ENCODE assay signal across 9 cellular contexts in genomic region chr7:91852263-91852741, GRCh38. TPM values are rescaled to one million over a fixed set of nuclear protein-coding genes. Genes with fewer than 3 reads are reported as not detected.
DNase-seq lines count a peak whose midpoint lies in the region; ATAC-seq, FAIRE-seq and TF ChIP-seq lines count a peak whose summit lies in the region.
"Had no signal": no experiment of that assay in that cellular context is flagged by ENCODE, and none has a peak within 500 bp of the region (broad histone marks: within the 10 kb centered on the region; RNA-seq: fewer than 3 reads in every experiment).

No MANE protein-coding gene starts in this region.

- peaks cover 3 to 4% of the 10 kb centered on the region in 2 donors for H3K9me3 Mint-ChIP-seq in activated T-cell treated with anti-CD3 and anti-CD28 coated beads, Interleukin-2, amount 50 U/mL, for 72 hours
- H3K9me3 Mint-ChIP-seq in activated T-cell treated with anti-CD3 and anti-CD28 coated beads, Interleukin-2, amount 50 U/mL, for 4 hours, result peaks cover 18% of the 10 kb centered on the region
- peaks cover 4% of the 10 kb centered on the region for H3K9me3 Mint-ChIP-seq in astrocyte (ENCODE audit: unreplicated experiment)
- H3K9me3 Mint-ChIP-seq in type B pancreatic cell, result peaks cover 12% of the 10 kb centered on the region

- no peak overlapping the region for H3K14ac ChIP-seq in IMR-90 (replicated peaks; ENCODE audit: low read depth, low read length)

- no peaks in the 10 kb centered on the region for H3K79me2 ChIP-seq in astrocyte (ENCODE audit: insufficient read depth, low read length)

- no peaks in the 10 kb centered on the region for H3K27me3 Mint-ChIP-seq in activated T-cell treated with anti-CD3 and anti-CD28 coated beads, Interleukin-2, amount 50 U/mL, for 72 hours (ENCODE audit: low read depth)
- no peaks in the 10 kb centered on the region for H3K27me3 Mint-ChIP-seq in activated T-cell treated with anti-CD3 and anti-CD28 coated beads, Interleukin-2, amount 50 U/mL, for 4 hours (ENCODE audit: low read depth)
- H3K27me3 Mint-ChIP-seq in astrocyte (ENCODE audit: low read depth, unreplicated experiment) (no peaks in the 10 kb centered on the region), type B pancreatic cell (no peaks in the 10 kb centered on the region)

- H4K20me1 ChIP-seq in IMR-90 (ENCODE audit: insufficient read depth, low read length) (no peaks in the 10 kb centered on the region), astrocyte (ENCODE audit: insufficient read depth, low read length) (no peaks in the 10 kb centered on the region)

- no peak overlapping the region for H3K18ac ChIP-seq in IMR-90 (ENCODE audit: low read depth, low read length)

- H2AFZ ChIP-seq in IMR-90 (replicated peaks; ENCODE audit: low read length, poor library complexity) (no peak overlapping the region), astrocyte (ENCODE audit: low read depth, low read length) (no peak overlapping the region)

- no peak overlapping the region for H3K23ac ChIP-seq in IMR-90 (ENCODE audit: low read depth, low read length)

- H3K4ac ChIP-seq in IMR-90 (ENCODE audit: low read depth, low read length), result no peak overlapping the region

- no peak for TF ChIP-seq RAD21 in IMR-90 (IDR thresholded peaks at IDR 0.05; ENCODE audit: low read length)

- TF ChIP-seq POLR2A in IMR-90 (IDR thresholded peaks at IDR 0.05; ENCODE audit: low read depth, low read length), result no peak

- no peak overlapping the region for H3K27ac ChIP-seq in IMR-90 (ENCODE audit: insufficient read depth, low read length)
- H3K27ac ChIP-seq in astrocyte (ENCODE audit: low read depth, low read length), result no peak overlapping the region
- H3K27ac ChIP-seq: neutrophil had no signal

- CTCF ChIA-PET in IMR-90 (lab: Yijun Ruan, JAX), result interaction anchor here (0.5 to 0.7 kb wide), 2 partner anchors 22 to 43 kb away, joined by 3 to 6 read pairs; no protein-coding TSS in a partner anchor

- TF ChIP-seq CTCF in IMR-90 (conservative IDR thresholded peaks at IDR 0.05; ENCODE audit: low read depth, low read length) (peak; percentile 22; the same call in 1 of the 2 replicates), astrocyte (IDR thresholded peaks at IDR 0.05; ENCODE audit: insufficient read depth, low read depth, low read length) (peak; percentile 8), type B pancreatic cell (conservative IDR thresholded peaks at IDR 0.05) (peak; percentile 16)

- H3K36me3 ChIP-seq in IMR-90 (ENCODE audit: control insufficient read depth, insufficient read depth, low read length) (no peaks in the 10 kb centered on the region), astrocyte (ENCODE audit: insufficient read depth, low read length) (no peaks in the 10 kb centered on the region)
- H3K36me3 ChIP-seq: neutrophil had no signal

- no peak overlapping the region for H2AK9ac ChIP-seq in IMR-90 (replicated peaks; ENCODE audit: low read depth, low read length, poor library complexity)

- FAIRE-seq in astrocyte (lab: Jason Lieb, UNC), result no peak

- no peak overlapping the region for H3K4me2 ChIP-seq in IMR-90 (ENCODE audit: low read depth, low read length)
- H3K4me2 ChIP-seq in astrocyte (ENCODE audit: low read length), result no peak overlapping the region

- no peak overlapping the region for H2BK5ac ChIP-seq in IMR-90 (ENCODE audit: low read depth, low read length, poor library complexity, severe bottlenecking)

- in situ Hi-C loops in IMR-90 (cut with MboI; ENCODE audit: low sequenced_read_pairs), result no loop called here

- dilution Hi-C loops in IMR-90 (cut with HindIII; ENCODE audit: low sequenced_read_pairs, unreplicated experiment), result no loop called here

- H3K4me1 Mint-ChIP-seq in activated T-cell treated with anti-CD3 and anti-CD28 coated beads, Interleukin-2, amount 50 U/mL, for 72 hours (ENCODE audit: low read depth), result no peaks in the 10 kb centered on the region
- H3K4me1 Mint-ChIP-seq in activated T-cell treated with anti-CD3 and anti-CD28 coated beads, Interleukin-2, amount 50 U/mL, for 4 hours (ENCODE audit: low read depth), result no peaks in the 10 kb centered on the region
- H3K4me1 Mint-ChIP-seq in astrocyte (ENCODE audit: low read depth, unreplicated experiment), result peaks cover 18% of the 10 kb centered on the region
- peaks cover 9% of the 10 kb centered on the region for H3K4me1 Mint-ChIP-seq in type B pancreatic cell (ENCODE audit: unreplicated experiment)

- ATAC-seq in activated T-cell treated with anti-CD3 and anti-CD28 coated beads, Interleukin-2, amount 50 U/mL, for 72 hours (replicated peaks in 1 of 2), result peak; percentile 34 to 50
- no peak for ATAC-seq in activated T-cell treated with anti-CD3 and anti-CD28 coated beads, Interleukin-2, amount 50 U/mL, for 4 hours
- ATAC-seq in IMR-90 (ENCODE audit: low read depth), result peak; percentile 17; the same call in 1 of the 2 replicates

- H2AK5ac ChIP-seq in IMR-90 (ENCODE audit: low read depth, low read length), result no peak overlapping the region

- no peak overlapping the region for H3K27ac Mint-ChIP-seq in activated T-cell treated with anti-CD3 and anti-CD28 coated beads, Interleukin-2, amount 50 U/mL, for 72 hours
- H3K27ac Mint-ChIP-seq in astrocyte (ENCODE audit: unreplicated experiment) (no peak overlapping the region), type B pancreatic cell (no peak overlapping the region)

- H3K27me3 ChIP-seq in IMR-90 (ENCODE audit: control insufficient read depth, insufficient read depth, low read length) (no peaks in the 10 kb centered on the region), astrocyte (ENCODE audit: insufficient read depth, low read length) (no peaks in the 10 kb centered on the region)
- H3K27me3 ChIP-seq: neutrophil had no signal

- no peak overlapping the region for H3K4me3 Mint-ChIP-seq in activated T-cell treated with anti-CD3 and anti-CD28 coated beads, Interleukin-2, amount 50 U/mL, for 72 hours
- no peak overlapping the region for H3K4me3 Mint-ChIP-seq in activated T-cell treated with anti-CD3 and anti-CD28 coated beads, Interleukin-2, amount 50 U/mL, for 4 hours
- H3K4me3 Mint-ChIP-seq in astrocyte (ENCODE audit: unreplicated experiment) (no peak overlapping the region), type B pancreatic cell (no peak overlapping the region)

- no peak overlapping the region for H2BK120ac ChIP-seq in IMR-90 (ENCODE audit: low read depth, low read length)

- intact Hi-C loops in IMR-90 (cut with micrococcal nuclease), result no loop called here

- no peak overlapping the region for H2BK20ac ChIP-seq in IMR-90 (ENCODE audit: low read depth, low read length)

- no peak for DNase-seq in activated T-cell treated with anti-CD3 and anti-CD28 coated beads, Interleukin-2, amount 50 U/mL, for 72 hours
- no peak for DNase-seq in activated T-cell treated with anti-CD3 and anti-CD28 coated beads, Interleukin-2, amount 50 U/mL, for 4 hours
- DNase-seq in IMR-90 (peak; percentile 12), astrocyte (ENCODE audit: low read depth) (no peak), type B pancreatic cell (ENCODE audit: extremely low spot score, unreplicated experiment) (no peak), middle frontal gyrus (ENCODE audit: extremely low spot score, low spot score) (no peak), NCI-H1694 treated with DMSO at 0.1 percent for 48 hours (lab: John Stamatoyannopoulos, UW) (no peak)
- DNase-seq in activated effector memory CD4-positive, alpha-beta T cell treated with Interleukin-2 at 50 U/mL for 16 hours, result no peak

- H3K36me3 Mint-ChIP-seq in activated T-cell treated with anti-CD3 and anti-CD28 coated beads, Interleukin-2, amount 50 U/mL, for 72 hours (ENCODE audit: insufficient read depth in 2 of 2), result peaks cover 6 to 14% of the 10 kb centered on the region in 2 donors
- peaks cover 22% of the 10 kb centered on the region for H3K36me3 Mint-ChIP-seq in activated T-cell treated with anti-CD3 and anti-CD28 coated beads, Interleukin-2, amount 50 U/mL, for 4 hours (ENCODE audit: insufficient read depth)
- H3K36me3 Mint-ChIP-seq in astrocyte (ENCODE audit: low read depth, unreplicated experiment) (peaks cover 7% of the 10 kb centered on the region), type B pancreatic cell (peaks cover 15% of the 10 kb centered on the region)

- no peak overlapping the region for H4K91ac ChIP-seq in IMR-90 (ENCODE audit: insufficient read depth, low read depth, low read length)

- BruUV-seq in IMR-90 (replicated peaks; lab: Mats Ljungman, UMichigan), result no TSS peak

- H4K8ac ChIP-seq in IMR-90 (ENCODE audit: low read depth in 2 of 2, low read length in 2 of 2), result no peak overlapping the region

- no peak overlapping the region for H3K9ac ChIP-seq in IMR-90 (ENCODE audit: low read depth, low read length)
- H3K9ac ChIP-seq in astrocyte (ENCODE audit: low read length), result no peak overlapping the region

- H2BK15ac ChIP-seq in IMR-90 (ENCODE audit: low read depth, low read length), result no peak overlapping the region

- H3K9me1 ChIP-seq in IMR-90 (ENCODE audit: insufficient read depth, low read length), result no peaks in the 10 kb centered on the region; the same call in 1 of the 2 replicates

- POLR2A ChIA-PET in IMR-90 (lab: Charles Lee; ENCODE audit: unreplicated experiment), result no interaction called here

- H3K79me1 ChIP-seq in IMR-90 (ENCODE audit: low read depth in 1 of 2, low read length in 2 of 2), result peaks cover 5 to 6% of the 10 kb centered on the region in 2 experiments; a peak in 3 of 4 replicates

- H3K9me3 ChIP-seq in IMR-90 (ENCODE audit: control insufficient read depth, insufficient read depth, low read length) (no peaks in the 10 kb centered on the region), astrocyte (ENCODE audit: insufficient read depth, low read depth, low read length) (no peaks in the 10 kb centered on the region)
- H3K9me3 ChIP-seq: neutrophil had no signal

- no peak overlapping the region for H4K5ac ChIP-seq in IMR-90 (ENCODE audit: low read depth, low read length)

- H3K4me1 ChIP-seq in IMR-90 (ENCODE audit: control insufficient read depth, insufficient read depth, low read length) (peaks cover 2% of the 10 kb centered on the region; the same call in 1 of the 2 replicates), astrocyte (ENCODE audit: insufficient read depth, low read length) (peaks cover 10% of the 10 kb centered on the region)

- H3K4me3 ChIP-seq in IMR-90 (ENCODE audit: insufficient read depth, low read depth, low read length), result no peak overlapping the region
- no peak overlapping the region for H3K4me3 ChIP-seq in astrocyte (ENCODE audit: insufficient read depth, low read depth, low read length)

- H3K56ac ChIP-seq in IMR-90 (ENCODE audit: extremely low read depth, insufficient read depth, low read length), result no peak overlapping the region

TF ChIP-seq in IMR-90, 13 proteins besides CTCF, POLR2A, EP300 and RAD21 (continues in another document):
- no peak for TF ChIP-seq MAFK (IDR thresholded peaks at IDR 0.05; ENCODE audit: low read depth, low read length)
- no peak for TF ChIP-seq MAZ (IDR thresholded peaks at IDR 0.05; ENCODE audit: borderline replicate concordance, low read depth, low read length)

RNA-seq across cellular contexts. Expression of gene MTERF1, which starts 28.2 kb away (rescaled TPM):
- 10 to 100 TPM; 15.6 to 23.4 TPM for total RNA-seq in activated T-cell treated with anti-CD3 and anti-CD28 coated beads, Interleukin-2, amount 50 U/mL, for 72 hours
- 10 to 100 TPM; 17.8 to 21.4 (median 18.9) TPM for total RNA-seq in activated T-cell treated with anti-CD3 and anti-CD28 coated beads, Interleukin-2, amount 50 U/mL, for 4 hours
- total RNA-seq in IMR-90 (2012; rRNA removed), result 7.0 and 16.7 TPM in 2 replicates
- 5.6 and 7.3 TPM in 2 replicates for polyA plus RNA-seq in IMR-90 (2012; rRNA removed)
- 0.53 and 0.84 TPM in 2 replicates for polyA plus RNA-seq in IMR-90 (2012; cell fraction: cytosol; rRNA removed)
- 0.60 and 7.4 TPM in 2 replicates for polyA plus RNA-seq in IMR-90 (2012; cell fraction: nucleus; rRNA removed; ENCODE audit: low replicate concordance)
- 10.9 and 12.3 TPM in 2 replicates for total RNA-seq in astrocyte
- 13.1 and 18.3 TPM in 2 replicates for total RNA-seq in type B pancreatic cell (ENCODE audit: low replicate concordance)

Comparison
In these comparisons a context has a peak if more than half of its experiments do, and no peak if none do; other contexts are left out.
1. ATAC-seq: peak in activated T-cell treated with anti-CD3 and anti-CD28 coated beads, Interleukin-2, amount 50 U/mL, for 72 hours (2 of 2) and IMR-90 (single experiment); none in activated T-cell treated with anti-CD3 and anti-CD28 coated beads, Interleukin-2, amount 50 U/mL, for 4 hours (0 of 2).
2. Peak in every context shown above with its lines, with median percentiles within 50 percentile points of each other: CTCF ChIP-seq.